8 cellular contexts compared by ENCODE assay signal in the genomic region with DNA sequence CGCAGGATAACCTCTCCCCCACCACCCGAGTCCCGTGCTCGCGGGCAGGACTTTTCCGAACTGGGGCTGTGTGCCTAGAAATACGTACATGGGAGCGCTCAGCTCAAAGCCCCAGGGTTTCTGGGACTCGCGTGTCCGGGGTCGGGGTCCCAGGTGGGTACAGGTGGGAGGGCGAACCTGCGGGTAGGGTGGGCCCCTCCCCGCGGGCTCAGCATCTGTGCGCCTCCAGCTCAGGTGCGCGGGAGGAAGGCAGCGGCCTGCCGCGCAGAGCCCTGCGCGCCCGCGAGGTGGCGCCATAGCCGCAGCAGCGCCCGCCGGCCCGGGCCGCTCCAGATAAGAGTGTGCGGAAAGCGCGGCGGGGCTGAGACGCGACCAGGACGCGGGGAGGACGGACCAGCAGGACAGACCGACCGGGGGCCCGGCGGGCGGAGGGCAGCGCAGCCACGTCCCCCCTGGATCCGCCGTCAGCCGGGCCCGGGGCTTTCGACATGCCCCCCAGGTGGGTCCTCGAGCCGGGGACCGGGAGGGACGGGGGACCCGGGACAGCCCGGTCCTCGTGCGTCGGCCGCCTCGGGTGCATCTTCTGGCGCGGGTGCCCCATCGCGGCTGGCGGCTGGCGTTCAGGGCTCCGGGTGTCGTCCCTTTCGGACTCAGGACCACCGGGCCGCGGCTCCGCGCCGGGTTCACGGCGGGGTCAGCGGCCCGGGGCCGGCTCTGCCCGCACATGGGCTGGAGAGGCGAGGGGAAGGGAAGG. TPM values are rescaled to one million over a fixed set of nuclear protein-coding genes. Genes with fewer than 3 reads are reported as not detected.
A peak's percentile ranks its signal among the peaks of the same experiment; 100 is the strongest.
DNase-seq lines count a peak whose midpoint lies in the region; ATAC-seq, FAIRE-seq and TF ChIP-seq lines count a peak whose summit lies in the region.

A gene with protein sequence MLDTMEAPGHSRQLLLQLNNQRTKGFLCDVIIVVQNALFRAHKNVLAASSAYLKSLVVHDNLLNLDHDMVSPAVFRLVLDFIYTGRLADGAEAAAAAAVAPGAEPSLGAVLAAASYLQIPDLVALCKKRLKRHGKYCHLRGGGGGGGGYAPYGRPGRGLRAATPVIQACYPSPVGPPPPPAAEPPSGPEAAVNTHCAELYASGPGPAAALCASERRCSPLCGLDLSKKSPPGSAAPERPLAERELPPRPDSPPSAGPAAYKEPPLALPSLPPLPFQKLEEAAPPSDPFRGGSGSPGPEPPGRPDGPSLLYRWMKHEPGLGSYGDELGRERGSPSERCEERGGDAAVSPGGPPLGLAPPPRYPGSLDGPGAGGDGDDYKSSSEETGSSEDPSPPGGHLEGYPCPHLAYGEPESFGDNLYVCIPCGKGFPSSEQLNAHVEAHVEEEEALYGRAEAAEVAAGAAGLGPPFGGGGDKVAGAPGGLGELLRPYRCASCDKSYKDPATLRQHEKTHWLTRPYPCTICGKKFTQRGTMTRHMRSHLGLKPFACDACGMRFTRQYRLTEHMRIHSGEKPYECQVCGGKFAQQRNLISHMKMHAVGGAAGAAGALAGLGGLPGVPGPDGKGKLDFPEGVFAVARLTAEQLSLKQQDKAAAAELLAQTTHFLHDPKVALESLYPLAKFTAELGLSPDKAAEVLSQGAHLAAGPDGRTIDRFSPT (plus strand): TSS at position 364 of the 754 bp plus-strand sequence. CDS start 1,588 bp downstream, outside the sequence.

- intact Hi-C loops in T-helper 1 cell treated with Interleukin-12 subunit alpha and Interleukin-12 subunit beta and Interleukin-4 antibody, amounts not matched to agents 30 ng/mL and 1 ng/mL, for 36 hours (cut with micrococcal nuclease), result loop anchor here (1.0 to 2.0 kb wide), 7 partner anchors 189 to 361 kb away; a partner anchor contains a TSS
- intact Hi-C loops in heart right ventricle (cut with DNase I) (loop anchor here (1.0 to 10.0 kb wide), 11 partner anchors 37 to 340 kb away; no protein-coding TSS in a partner anchor), posterior cingulate gyrus (cut with DNase I) (loop anchor here (1.0 kb wide), 1 partner anchor 189 kb away; no protein-coding TSS in a partner anchor)

- DNase-seq in Ammon's horn (ENCODE audit: low spot score) (peak; percentile 63), GM19239 (ENCODE audit: insufficient read length, low spot score) (peak; percentile 86), heart right ventricle (peak; percentile 79 to 85), posterior cingulate gyrus (peak in 9 of 10 donors; percentile 38 to 95 (median 57))

- no peak within 1 kb of the TSS for H3K4me3 ChIP-seq in KMS-11 (IDR thresholded peaks at IDR 0.05; ENCODE audit: insufficient read depth, low read depth, low read length)
- H3K4me3 ChIP-seq in heart right ventricle, result peak within 1 kb of the TSS; percentile 50 to 83 (median 72)

- TF ChIP-seq CTCF in KMS-11 (conservative IDR thresholded peaks at IDR 0.05; ENCODE audit: low read depth, low read length) (peak; percentile 63), heart right ventricle (IDR thresholded peaks at IDR 0.05) (peak; percentile 93 to 99 (median 98))

- no peaks in the 10 kb centered on the region for H3K36me3 ChIP-seq in KMS-11 (ENCODE audit: insufficient read depth)
- peaks cover 0 to 32% (median 0%) of the 10 kb centered on the region in 9 donors for H3K36me3 ChIP-seq in heart right ventricle

- FAIRE-seq in GM19239 (lab: Jason Lieb, UNC), result peak; percentile 94

- H3K9me3 ChIP-seq in heart right ventricle, result no peaks in the 10 kb centered on the region

- H3K27me3 ChIP-seq in KMS-11 (ENCODE audit: insufficient read depth, low read depth) (peaks cover 7% of the 10 kb centered on the region; the same call in 1 of the 2 replicates), heart right ventricle (peaks cover 0 to 80% (median 17%) of the 10 kb centered on the region in 7 donors)

- peak within 1 kb of the TSS; percentile 52; the same call in 1 of the 2 replicates for H3K9ac ChIP-seq in KMS-11

- H3K4me1 ChIP-seq in KMS-11 (ENCODE audit: low read depth, poor library complexity, severe bottlenecking) (no peaks in the 10 kb centered on the region), heart right ventricle (peaks cover 24 to 71% (median 56%) of the 10 kb centered on the region in 9 donors)

- H3K79me2 ChIP-seq in KMS-11 (ENCODE audit: insufficient read depth, low read depth), result no peaks in the 10 kb centered on the region

- peak within 1 kb of the TSS; percentile 49 for H2AFZ ChIP-seq in KMS-11 (ENCODE audit: low read depth)

- 1% methylated on average over 40 to 87 of the region's 87 CpGs for WGBS in adipose tissue, 3 donors
- 1 to 2% methylated on average over 81 to 87 of the region's 87 CpGs for WGBS in heart right ventricle, 2 donors

- H3K27ac ChIP-seq in KMS-11 (no peak within 1 kb of the TSS), adipose tissue (ENCODE audit: low read depth, low read length) (peak within 1 kb of the TSS; percentile 51), heart right ventricle (peak within 1 kb of the TSS; percentile 78 to 97 (median 93))

- H3K4me2 ChIP-seq in KMS-11, result peak within 1 kb of the TSS; percentile 76

- H4K20me1 ChIP-seq in KMS-11 (ENCODE audit: insufficient read depth), result no peaks in the 10 kb centered on the region

- ATAC-seq in heart right ventricle, result peak; percentile 57 to 71 (median 60)
- no peak for ATAC-seq in HG03342 (IDR thresholded peaks at IDR 0.05; ENCODE audit: unreplicated experiment)

RNA-seq across cellular contexts. Expression of the gene that starts here (rescaled TPM):
- 101 and 105 TPM in 2 replicates for total RNA-seq in T-helper 1 cell treated with Interleukin-12 subunit alpha and Interleukin-12 subunit beta and Interleukin-4 antibody, amounts not matched to agents 30 ng/mL and 1 ng/mL, for 36 hours
- polyA plus RNA-seq in adipose tissue (10 to 100 TPM in 2 of 3 donors, 1 to 10 TPM in 1; 1.6 to 23.3 (median 19.7) TPM), heart right ventricle (10 to 100 TPM in 1 of 2 donors, 1 to 10 TPM in 1; 8.3 to 14.3 TPM)
- total RNA-seq in heart right ventricle, result 10 to 100 TPM in 7 of 10 donors, 1 to 10 TPM in 3; 3.5 to 37.5 (median 12.1) TPM
